1 cellular context compared by ENCODE assay signal in genomic region chr16:2752850-2753522, GRCh38.
TF ChIP-seq lines count a peak whose summit lies in the region.

No MANE protein-coding gene starts in this region.

TF ChIP-seq in K562, 482 proteins besides CTCF, POLR2A, EP300 and RAD21 (continued from another document and continues in another):
- TF ChIP-seq, protein P1, sequence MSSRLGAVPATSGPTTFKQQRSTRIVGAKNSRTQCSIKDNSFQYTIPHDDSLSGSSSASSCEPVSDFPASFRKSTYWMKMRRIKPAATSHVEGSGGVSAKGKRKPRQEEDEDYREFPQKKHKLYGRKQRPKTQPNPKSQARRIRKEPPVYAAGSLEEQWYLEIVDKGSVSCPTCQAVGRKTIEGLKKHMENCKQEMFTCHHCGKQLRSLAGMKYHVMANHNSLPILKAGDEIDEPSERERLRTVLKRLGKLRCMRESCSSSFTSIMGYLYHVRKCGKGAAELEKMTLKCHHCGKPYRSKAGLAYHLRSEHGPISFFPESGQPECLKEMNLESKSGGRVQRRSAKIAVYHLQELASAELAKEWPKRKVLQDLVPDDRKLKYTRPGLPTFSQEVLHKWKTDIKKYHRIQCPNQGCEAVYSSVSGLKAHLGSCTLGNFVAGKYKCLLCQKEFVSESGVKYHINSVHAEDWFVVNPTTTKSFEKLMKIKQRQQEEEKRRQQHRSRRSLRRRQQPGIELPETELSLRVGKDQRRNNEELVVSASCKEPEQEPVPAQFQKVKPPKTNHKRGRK (tag; IDR thresholded peaks at IDR 0.05): no peak
- no peak for TF ChIP-seq ZNF561 (CRISPR knock-in tag; conservative IDR thresholded peaks at IDR 0.05)
- TF ChIP-seq HOXB6 (CRISPR knock-in tag; IDR thresholded peaks at IDR 0.05; ENCODE audit: borderline replicate concordance): no peak
- peak; percentile 92 to 93 for TF ChIP-seq MNT (conservative IDR thresholded peaks at IDR 0.05)
- no peak for TF ChIP-seq TBP (optimal IDR thresholded peaks at IDR 0.05; ENCODE audit: low read depth, low read length)
- no peak for TF ChIP-seq GABPA (tag; conservative IDR thresholded peaks at IDR 0.05; ENCODE audit: low read depth)
- TF ChIP-seq, protein P2, sequence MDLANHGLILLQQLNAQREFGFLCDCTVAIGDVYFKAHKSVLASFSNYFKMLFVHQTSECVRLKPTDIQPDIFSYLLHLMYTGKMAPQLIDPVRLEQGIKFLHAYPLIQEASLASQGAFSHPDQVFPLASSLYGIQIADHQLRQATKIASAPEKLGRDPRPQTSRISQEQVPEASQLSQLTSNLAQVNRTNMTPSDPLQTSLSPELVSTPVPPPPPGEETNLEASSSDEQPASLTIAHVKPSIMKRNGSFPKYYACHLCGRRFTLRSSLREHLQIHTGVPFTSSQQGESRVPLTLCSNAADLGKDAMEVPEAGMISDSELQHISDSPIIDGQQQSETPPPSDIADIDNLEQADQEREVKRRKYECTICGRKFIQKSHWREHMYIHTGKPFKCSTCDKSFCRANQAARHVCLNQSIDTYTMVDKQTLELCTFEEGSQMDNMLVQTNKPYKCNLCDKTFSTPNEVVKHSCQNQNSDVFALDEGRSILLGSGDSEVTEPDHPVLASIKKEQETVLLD (IDR thresholded peaks at IDR 0.05): no peak
- no peak for TF ChIP-seq ZNF121 (CRISPR knock-in tag; conservative IDR thresholded peaks at IDR 0.05)
- TF ChIP-seq NFYB (IDR thresholded peaks at IDR 0.05; ENCODE audit: extremely low read depth, insufficient read length): no peak
- TF ChIP-seq TEAD4 (IDR thresholded peaks at IDR 0.05; ENCODE audit: low read length): no peak
- no peak for TF ChIP-seq TEAD4 (CRISPR knock-in tag; IDR thresholded peaks at IDR 0.05; ENCODE audit: borderline replicate concordance)
- TF ChIP-seq E2F6 (IDR thresholded peaks at IDR 0.05; ENCODE audit: borderline replicate concordance in 1 of 2, extremely low read depth in 1 of 2, insufficient read depth in 1 of 2, insufficient read length in 1 of 2, low read depth in 1 of 2, low read length in 1 of 2, poor library complexity in 1 of 2, severe bottlenecking in 1 of 2): peak; percentile 87 to 96
- no peak for TF ChIP-seq ZNF583 (CRISPR knock-in tag; IDR thresholded peaks at IDR 0.05)
- peak in 1 of 2 experiments; percentile 72; a peak in 1 of 4 replicates for TF ChIP-seq MLLT1 (IDR thresholded peaks at IDR 0.05)
- no peak for TF ChIP-seq CTCFL (IDR thresholded peaks at IDR 0.05; ENCODE audit: borderline replicate concordance, insufficient read depth, low read depth, low read length, poor library complexity, severe bottlenecking)
- no peak for TF ChIP-seq ZNF395 (CRISPR knock-in tag; IDR thresholded peaks at IDR 0.05)
- TF ChIP-seq SIX5 (IDR thresholded peaks at IDR 0.05; ENCODE audit: borderline replicate concordance in 1 of 2, insufficient read depth in 1 of 2, low read depth in 1 of 2, low read length in 2 of 2): no peak
- TF ChIP-seq GTF2A2 (tag; IDR thresholded peaks at IDR 0.05): no peak
- TF ChIP-seq ZSCAN32 (CRISPR knock-in tag; IDR thresholded peaks at IDR 0.05): no peak
- TF ChIP-seq DACH1 (IDR thresholded peaks at IDR 0.05; ENCODE audit: partially characterized antibody): no peak
- TF ChIP-seq MITF (IDR thresholded peaks at IDR 0.05): no peak
- TF ChIP-seq EWSR1 (IDR thresholded peaks at IDR 0.05; ENCODE audit: borderline replicate concordance, low read depth, partially characterized antibody): no peak
- TF ChIP-seq FOXA3 (CRISPR knock-in tag; conservative IDR thresholded peaks at IDR 0.05 in 1 of 2, IDR thresholded peaks at IDR 0.05 in 1 of 2): no peak
- no peak for TF ChIP-seq DNMT1 (IDR thresholded peaks at IDR 0.05)
- TF ChIP-seq, protein P3, sequence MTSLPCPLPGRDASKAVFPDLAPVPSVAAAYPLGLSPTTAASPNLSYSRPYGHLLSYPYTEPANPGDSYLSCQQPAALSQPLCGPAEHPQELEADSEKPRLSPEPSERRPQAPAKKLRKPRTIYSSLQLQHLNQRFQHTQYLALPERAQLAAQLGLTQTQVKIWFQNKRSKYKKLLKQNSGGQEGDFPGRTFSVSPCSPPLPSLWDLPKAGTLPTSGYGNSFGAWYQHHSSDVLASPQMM (CRISPR knock-in tag; IDR thresholded peaks at IDR 0.05): no peak
- TF ChIP-seq, protein P4, sequence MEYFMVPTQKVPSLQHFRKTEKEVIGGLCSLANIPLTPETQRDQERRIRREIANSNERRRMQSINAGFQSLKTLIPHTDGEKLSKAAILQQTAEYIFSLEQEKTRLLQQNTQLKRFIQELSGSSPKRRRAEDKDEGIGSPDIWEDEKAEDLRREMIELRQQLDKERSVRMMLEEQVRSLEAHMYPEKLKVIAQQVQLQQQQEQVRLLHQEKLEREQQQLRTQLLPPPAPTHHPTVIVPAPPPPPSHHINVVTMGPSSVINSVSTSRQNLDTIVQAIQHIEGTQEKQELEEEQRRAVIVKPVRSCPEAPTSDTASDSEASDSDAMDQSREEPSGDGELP (CRISPR knock-in tag; IDR thresholded peaks at IDR 0.05; ENCODE audit: borderline replicate concordance): peak; percentile 54; the same call in 1 of the 2 replicates
- no peak for TF ChIP-seq PTBP1 (IDR thresholded peaks at IDR 0.05; ENCODE audit: low read depth, low read length)
- TF ChIP-seq CC2D1A (IDR thresholded peaks at IDR 0.05): no peak
- TF ChIP-seq TAF1 (IDR thresholded peaks at IDR 0.05; ENCODE audit: control insufficient read depth, extremely low read depth, insufficient read depth, low read length, severe bottlenecking): no peak
- no peak for TF ChIP-seq SMAD1 (IDR thresholded peaks at IDR 0.05; ENCODE audit: low read depth, low read length, partially characterized antibody)
- TF ChIP-seq HMG20B (CRISPR knock-in tag; IDR thresholded peaks at IDR 0.05): no peak
- TF ChIP-seq, protein P5, sequence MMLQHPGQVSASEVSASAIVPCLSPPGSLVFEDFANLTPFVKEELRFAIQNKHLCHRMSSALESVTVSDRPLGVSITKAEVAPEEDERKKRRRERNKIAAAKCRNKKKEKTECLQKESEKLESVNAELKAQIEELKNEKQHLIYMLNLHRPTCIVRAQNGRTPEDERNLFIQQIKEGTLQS (IDR thresholded peaks at IDR 0.05): no peak
- TF ChIP-seq, protein P5 (CRISPR knock-in tag; conservative IDR thresholded peaks at IDR 0.05): no peak
- TF ChIP-seq ARID1B (IDR thresholded peaks at IDR 0.05): no peak; the same call in 1 of the 2 replicates
- TF ChIP-seq SMARCA4 (IDR thresholded peaks at IDR 0.05): no peak
- no peak for TF ChIP-seq ZC3H11A (IDR thresholded peaks at IDR 0.05; ENCODE audit: low read depth, low read length)
- no peak for TF ChIP-seq CREB3 (tag; conservative IDR thresholded peaks at IDR 0.05; ENCODE audit: low read depth)
- no peak for TF ChIP-seq LARP7 (IDR thresholded peaks at IDR 0.05)
- TF ChIP-seq MIER1 (IDR thresholded peaks at IDR 0.05; ENCODE audit: low read depth): no peak
